ENCODE assay signal across 7 cellular contexts in genomic region chr11:66579017-66579606, GRCh38. TPM values are rescaled to one million over a fixed set of nuclear protein-coding genes. Genes with fewer than 3 reads are reported as not detected.
DNase-seq lines count a peak whose midpoint lies in the region; ATAC-seq, FAIRE-seq and TF ChIP-seq lines count a peak whose summit lies in the region.

No MANE protein-coding gene starts in this region.

- H3K4me3 ChIP-seq in lower lobe of right lung: no peak overlapping the region

- H3K36me3 ChIP-seq in lower lobe of right lung: no peaks in the 10 kb centered on the region

- peaks cover 1% of the 10 kb centered on the region for H3K36me3 Mint-ChIP-seq in activated CD4-positive, alpha-beta memory T cell treated with anti-CD3 and anti-CD28 coated beads for 36 hours

- DNase-seq in GM18507 (ENCODE audit: extremely low spot score, insufficient read length, low read depth) (peak; percentile 70), NCI-H2227 treated with DMSO at 0.1 percent for 48 hours (lab: John Stamatoyannopoulos, UW) (peak; percentile 36), dermis blood vessel endothelial cell (peak; percentile 84), lower lobe of right lung (peak; percentile 88)
- DNase-seq in activated CD4-positive, alpha-beta memory T cell treated with anti-CD3 and anti-CD28 coated beads for 36 hours: peak; percentile 90
- DNase-seq in stimulated activated CD8-positive, alpha-beta memory T cell treated with anti-CD3 and anti-CD28 coated beads, Interleukin-12 subunit alpha, Interleukin-12 subunit beta, amount 100 ng/mL, for 1 hour (ENCODE audit: low read depth): peak; percentile 73

- no peaks in the 10 kb centered on the region for H3K27me3 Mint-ChIP-seq in activated CD4-positive, alpha-beta memory T cell treated with anti-CD3 and anti-CD28 coated beads for 36 hours

- peaks cover 10% of the 10 kb centered on the region for H3K9me3 Mint-ChIP-seq in activated CD4-positive, alpha-beta memory T cell treated with anti-CD3 and anti-CD28 coated beads for 36 hours

- peaks cover 9% of the 10 kb centered on the region for H3K4me1 ChIP-seq in lower lobe of right lung

- CTCF ChIA-PET in activated CD4-positive, alpha-beta memory T cell treated with anti-CD3 and anti-CD28 coated beads for 36 hours (lab: Charles Lee): interaction anchor here (0.6 to 6.2 kb wide), 19 partner anchors 10 to 161 kb away, joined by 3 to 141 read pairs (median 4); partner anchors contain the start of genes CCDC87, CCS, CTSF and MRPL11

- POLR2A ChIA-PET in activated CD4-positive, alpha-beta memory T cell treated with anti-CD3 and anti-CD28 coated beads for 36 hours (lab: Charles Lee): interaction anchor here (0.5 to 1.5 kb wide), 3 partner anchors 38 to 100 kb away, joined by 3 to 10 read pairs (median 3); partner anchors contain the start of gene RBM14

- peak overlapping the region; percentile 40 for H3K27ac Mint-ChIP-seq in activated CD4-positive, alpha-beta memory T cell treated with anti-CD3 and anti-CD28 coated beads for 36 hours

- peak; percentile 77 for TF ChIP-seq CTCF in lower lobe of right lung (IDR thresholded peaks at IDR 0.05)

- peaks cover 4% of the 10 kb centered on the region for H3K27me3 ChIP-seq in lower lobe of right lung (ENCODE audit: low read depth)

- peaks cover 19% of the 10 kb centered on the region for H3K4me1 Mint-ChIP-seq in activated CD4-positive, alpha-beta memory T cell treated with anti-CD3 and anti-CD28 coated beads for 36 hours (ENCODE audit: low read depth)

- no peaks in the 10 kb centered on the region for H3K9me3 ChIP-seq in lower lobe of right lung

- intact Hi-C loops in activated CD4-positive, alpha-beta memory T cell treated with anti-CD3 and anti-CD28 coated beads for 36 hours (cut with micrococcal nuclease): loop anchor here (1.0 kb wide), 1 partner anchor 99 kb away; no protein-coding TSS in a partner anchor
- intact Hi-C loops in lower lobe of right lung (cut with DNase I): loop anchor here (5.0 kb wide), 1 partner anchor 103 kb away; no protein-coding TSS in a partner anchor

- no peak overlapping the region for H3K27ac ChIP-seq in lower lobe of right lung

- H3K4me3 Mint-ChIP-seq in activated CD4-positive, alpha-beta memory T cell treated with anti-CD3 and anti-CD28 coated beads for 36 hours: no peak overlapping the region

- peak; percentile 93 for ATAC-seq in lower lobe of right lung
- ATAC-seq in GM19328 (IDR thresholded peaks at IDR 0.05; ENCODE audit: unreplicated experiment): no peak

- FAIRE-seq in GM18507 (lab: Jason Lieb, UNC): peak; percentile 41

RNA-seq across cellular contexts. Expression of gene CTSF, which starts 10.7 kb away (rescaled TPM):
- 1 to 10 TPM; 1.4 to 1.5 TPM for total RNA-seq in activated CD4-positive, alpha-beta memory T cell treated with anti-CD3 and anti-CD28 coated beads for 36 hours
- total RNA-seq in dermis blood vessel endothelial cell (27.8 and 63.5 TPM in 2 replicates), lower lobe of right lung (31.2 TPM)

RNA-seq across cellular contexts. Expression of gene CCDC87, which starts 13.8 kb away (rescaled TPM):
- total RNA-seq in activated CD4-positive, alpha-beta memory T cell treated with anti-CD3 and anti-CD28 coated beads for 36 hours: under 1 TPM; 0.12 to 0.24 TPM
- total RNA-seq in dermis blood vessel endothelial cell (0.17 and 0.28 TPM in 2 replicates), lower lobe of right lung (0.50 TPM)

RNA-seq across cellular contexts. Expression of gene CCS, which starts 13.9 kb away (rescaled TPM):
- 10 to 100 TPM; 24.2 to 26.9 TPM for total RNA-seq in activated CD4-positive, alpha-beta memory T cell treated with anti-CD3 and anti-CD28 coated beads for 36 hours
- 27.2 and 33.5 TPM in 2 replicates for total RNA-seq in dermis blood vessel endothelial cell
- total RNA-seq in lower lobe of right lung: 40.5 TPM

RNA-seq across cellular contexts. Expression of gene ACTN3, which starts 32.4 kb away (rescaled TPM):
- under 1 TPM; 0.15 to 0.24 TPM for total RNA-seq in activated CD4-positive, alpha-beta memory T cell treated with anti-CD3 and anti-CD28 coated beads for 36 hours
- total RNA-seq in dermis blood vessel endothelial cell (under 0.01 and 0.14 TPM in 2 replicates), lower lobe of right lung (0.24 TPM)

RNA-seq across cellular contexts. Expression of gene ZDHHC24, which starts 33.3 kb away (rescaled TPM):
- total RNA-seq in activated CD4-positive, alpha-beta memory T cell treated with anti-CD3 and anti-CD28 coated beads for 36 hours: 10 to 100 TPM; 13.5 to 14.9 TPM
- 26.2 and 33.0 TPM in 2 replicates for total RNA-seq in dermis blood vessel endothelial cell
- 14.9 TPM for total RNA-seq in lower lobe of right lung

Comparison
In these comparisons a context has a peak if more than half of its experiments do, and no peak if none do; other contexts are left out.
1. DNase-seq: peak in every context shown above with its lines; median percentile 90 in activated CD4-positive, alpha-beta memory T cell treated with anti-CD3 and anti-CD28 coated beads for 36 hours; 88 in lower lobe of right lung; 84 in dermis blood vessel endothelial cell; 73 in stimulated activated CD8-positive, alpha-beta memory T cell treated with anti-CD3 and anti-CD28 coated beads, Interleukin-12 subunit alpha, Interleukin-12 subunit beta, amount 100 ng/mL, for 1 hour; 70 in GM18507; 36 in NCI-H2227 treated with DMSO at 0.1 percent for 48 hours.
2. RNA of gene CTSF, which starts 10.7 kb away (total RNA-seq): 27.8 to 63.5 TPM in dermis blood vessel endothelial cell and 31.2 TPM in lower lobe of right lung (single experiment); 1.4 to 1.5 TPM in activated CD4-positive, alpha-beta memory T cell treated with anti-CD3 and anti-CD28 coated beads for 36 hours; every median in the first group is over 10 times any median in the second.